ENCODE assay signal across 21 cellular contexts in genomic region chr7:114901771-114902170, GRCh38. TPM values are rescaled to one million over a fixed set of nuclear protein-coding genes. Genes with fewer than 3 reads are reported as not detected.
DNase-seq lines count a peak whose midpoint lies in the region; ATAC-seq and TF ChIP-seq lines count a peak whose summit lies in the region.
"Had no signal": no experiment of that assay in that cellular context is flagged by ENCODE, and none has a peak within 500 bp of the region (broad histone marks: within the 10 kb centered on the region; RNA-seq: fewer than 3 reads in every experiment).

No MANE protein-coding gene starts in this region.

- no peaks in the 10 kb centered on the region for H3K9me3 Mint-ChIP-seq in neural progenitor cell
- H3K9me3 Mint-ChIP-seq: activated CD4-positive, alpha-beta memory T cell treated with anti-CD3 and anti-CD28 coated beads, Interleukin-2, amount 10 ng/mL, durations not matched to agents 7 days and 5 days had no signal

- peaks cover 2% of the 10 kb centered on the region for H3K27me3 Mint-ChIP-seq in neural progenitor cell (ENCODE audit: insufficient read depth, low read depth)
- H3K27me3 Mint-ChIP-seq: activated CD4-positive, alpha-beta memory T cell treated with anti-CD3 and anti-CD28 coated beads, Interleukin-2, amount 10 ng/mL, durations not matched to agents 7 days and 5 days; activated naive CD8-positive, alpha-beta T cell had no signal

- H3K4me3 Mint-ChIP-seq in neural progenitor cell = no peak overlapping the region
- H3K4me3 Mint-ChIP-seq: activated CD4-positive, alpha-beta memory T cell treated with anti-CD3 and anti-CD28 coated beads, Interleukin-2, amount 10 ng/mL, durations not matched to agents 7 days and 5 days; activated naive CD8-positive, alpha-beta T cell; naive B cell had no signal

- no peak overlapping the region for H3K9ac ChIP-seq in neural progenitor cell

- TF ChIP-seq CTCF in PC-9 (conservative IDR thresholded peaks at IDR 0.05) (no peak), neural progenitor cell (IDR thresholded peaks at IDR 0.05) (no peak), coronary artery (IDR thresholded peaks at IDR 0.05) (no peak)

- H3K27ac ChIP-seq in PC-9 (peak overlapping the region; percentile 22), neural progenitor cell (no peak overlapping the region), coronary artery (no peak overlapping the region)
- H3K27ac ChIP-seq: gastrocnemius medialis, WERI-Rb-1 had no signal

- CTCF ChIA-PET in PC-9 (lab: Charles Lee) = interaction anchor here (1.1 kb wide), 1 partner anchor 244 kb away, joined by 4 read pairs; no protein-coding TSS in a partner anchor

- H3K4me1 ChIP-seq in PC-9 (replicated peaks; ENCODE audit: insufficient read depth) (peaks cover 17% of the 10 kb centered on the region), neural progenitor cell (no peaks in the 10 kb centered on the region)
- H3K4me1 ChIP-seq: gastrocnemius medialis had no signal

- BruUV-seq in PC-9 (replicated peaks; lab: Mats Ljungman, UMichigan) = no TSS peak

- H3K9me2 ChIP-seq in PC-9 (ENCODE audit: insufficient read depth) = no peaks in the 10 kb centered on the region

- no peak overlapping the region for H2AFZ ChIP-seq in PC-9
- H2AFZ ChIP-seq in neural progenitor cell (replicated peaks) = no peak overlapping the region

- no peaks in the 10 kb centered on the region for H3K36me3 Mint-ChIP-seq in neural progenitor cell
- H3K36me3 Mint-ChIP-seq: activated naive CD8-positive, alpha-beta T cell; naive B cell had no signal

- H3K27me3 ChIP-seq in PC-9 (ENCODE audit: insufficient read depth, low read depth) (no peaks in the 10 kb centered on the region), neural progenitor cell (no peaks in the 10 kb centered on the region)
- H3K27me3 ChIP-seq: gastrocnemius medialis had no signal

- intact Hi-C loops in PC-9 (cut with micrococcal nuclease; ENCODE audit: unreplicated experiment) = loop anchor here (1.0 to 10.0 kb wide), 5 partner anchors 86 to 814 kb away; no protein-coding TSS in a partner anchor

- H3K27ac Mint-ChIP-seq in neural progenitor cell = peak overlapping the region; percentile 57
- H3K27ac Mint-ChIP-seq: activated CD4-positive, alpha-beta memory T cell treated with anti-CD3 and anti-CD28 coated beads, Interleukin-2, amount 10 ng/mL, durations not matched to agents 7 days and 5 days; activated naive CD8-positive, alpha-beta T cell had no signal

- ATAC-seq in esophagus mucosa = peak; percentile 61
- ATAC-seq in GM19351 (IDR thresholded peaks at IDR 0.05; ENCODE audit: unreplicated experiment) = no peak
- no peak for ATAC-seq in HG03159 (IDR thresholded peaks at IDR 0.05; ENCODE audit: unreplicated experiment)
- ATAC-seq: gastrocnemius medialis, Right ventricle myocardium inferior had no signal

- no peaks in the 10 kb centered on the region for H3K4me1 Mint-ChIP-seq in neural progenitor cell
- H3K4me1 Mint-ChIP-seq: activated CD4-positive, alpha-beta memory T cell treated with anti-CD3 and anti-CD28 coated beads, Interleukin-2, amount 10 ng/mL, durations not matched to agents 7 days and 5 days; naive B cell had no signal

- DNase-seq in EH (ENCODE audit: low read depth) = peak; percentile 75
- peak; percentile 79 to 88 for DNase-seq in PC-9
- no peak for DNase-seq in neural progenitor cell (ENCODE audit: low spot score)
- no peak for DNase-seq in coronary artery (ENCODE audit: low spot score)
- DNase-seq in glomerular visceral epithelial cell (ENCODE audit: extremely low spot score) = no peak
- DNase-seq: activated CD4-positive, alpha-beta memory T cell treated with anti-CD3 and anti-CD28 coated beads, Interleukin-2, amount 10 ng/mL, durations not matched to agents 7 days and 5 days; activated T-cell treated with anti-CD3 and anti-CD28 coated beads, Interleukin-2, amount 50 U/mL, for 48 hours; COR-L47; effector memory CD4-positive, alpha-beta T cell; gastrocnemius medialis; H7; naive B cell; NCI-H2227 treated with DMSO at 0.1 percent for 48 hours; stimulated activated CD4-positive, alpha-beta T cell treated with anti-CD3 and anti-CD28 coated beads, Interleukin-4, amount 100 ng/mL, for 1 hour; substantia nigra; WERI-Rb-1 had no signal

- H4K20me1 ChIP-seq in PC-9 (ENCODE audit: insufficient read depth) = no peaks in the 10 kb centered on the region
- H4K20me1 ChIP-seq in neural progenitor cell (ENCODE audit: low read depth) = no peaks in the 10 kb centered on the region

- peaks cover 13% of the 10 kb centered on the region for H3F3A ChIP-seq in PC-9 (ENCODE audit: insufficient read depth, low read depth)
- no peaks in the 10 kb centered on the region for H3F3A ChIP-seq in neural progenitor cell (ENCODE audit: low read depth)

- no peaks in the 10 kb centered on the region for H3K79me2 ChIP-seq in PC-9 (ENCODE audit: low read depth)
- H3K79me2 ChIP-seq in neural progenitor cell (ENCODE audit: low read depth) = no peaks in the 10 kb centered on the region

- H3K4me3 ChIP-seq in PC-9 (0 out of 2 replicates have a peak overlapping the region, but pooled peaks have one; percentile 12), neural progenitor cell (no peak overlapping the region), coronary artery (no peak overlapping the region)
- H3K4me3 ChIP-seq: gastrocnemius medialis had no signal

- H3K9me3 ChIP-seq in PC-9 (ENCODE audit: insufficient read depth, low read depth) = peaks cover under 1% of the 10 kb centered on the region
- H3K9me3 ChIP-seq in neural progenitor cell (ENCODE audit: low read depth) = no peaks in the 10 kb centered on the region
- H3K9me3 ChIP-seq: gastrocnemius medialis had no signal

- peak overlapping the region; percentile 18; the same call in 1 of the 2 replicates for H3K4me2 ChIP-seq in PC-9
- H3K4me2 ChIP-seq in neural progenitor cell = no peak overlapping the region

- no peaks in the 10 kb centered on the region for H3K36me3 ChIP-seq in PC-9 (ENCODE audit: low read depth)
- no peaks in the 10 kb centered on the region for H3K36me3 ChIP-seq in neural progenitor cell
- H3K36me3 ChIP-seq: gastrocnemius medialis, WERI-Rb-1 had no signal

- POLR2A ChIA-PET in PC-9 (lab: Charles Lee; ENCODE audit: unreplicated experiment) = interaction anchor here (0.6 to 0.7 kb wide), 2 partner anchors 50 to 186 kb away, joined by 3 to 6 read pairs; no protein-coding TSS in a partner anchor

RNA-seq across cellular contexts. Expression of gene MDFIC, which starts 20.1 kb away (rescaled TPM):
- 38.9 and 39.8 TPM in 2 replicates for total RNA-seq in PC-9 (2021)
- total RNA-seq in esophagus mucosa = 23.2 TPM
- 5.1 and 7.1 TPM in 2 replicates for total RNA-seq in neural progenitor cell (ENCODE audit: low replicate concordance)

Comparison
In these comparisons a context has a peak if more than half of its experiments do, and no peak if none do; other contexts are left out.
1. DNase-seq: peak in EH (single experiment) and PC-9 (2 of 2); none in neural progenitor cell (single experiment), coronary artery (single experiment) and glomerular visceral epithelial cell (single experiment).